1 cellular context compared by ENCODE assay signal in the genomic region with DNA sequence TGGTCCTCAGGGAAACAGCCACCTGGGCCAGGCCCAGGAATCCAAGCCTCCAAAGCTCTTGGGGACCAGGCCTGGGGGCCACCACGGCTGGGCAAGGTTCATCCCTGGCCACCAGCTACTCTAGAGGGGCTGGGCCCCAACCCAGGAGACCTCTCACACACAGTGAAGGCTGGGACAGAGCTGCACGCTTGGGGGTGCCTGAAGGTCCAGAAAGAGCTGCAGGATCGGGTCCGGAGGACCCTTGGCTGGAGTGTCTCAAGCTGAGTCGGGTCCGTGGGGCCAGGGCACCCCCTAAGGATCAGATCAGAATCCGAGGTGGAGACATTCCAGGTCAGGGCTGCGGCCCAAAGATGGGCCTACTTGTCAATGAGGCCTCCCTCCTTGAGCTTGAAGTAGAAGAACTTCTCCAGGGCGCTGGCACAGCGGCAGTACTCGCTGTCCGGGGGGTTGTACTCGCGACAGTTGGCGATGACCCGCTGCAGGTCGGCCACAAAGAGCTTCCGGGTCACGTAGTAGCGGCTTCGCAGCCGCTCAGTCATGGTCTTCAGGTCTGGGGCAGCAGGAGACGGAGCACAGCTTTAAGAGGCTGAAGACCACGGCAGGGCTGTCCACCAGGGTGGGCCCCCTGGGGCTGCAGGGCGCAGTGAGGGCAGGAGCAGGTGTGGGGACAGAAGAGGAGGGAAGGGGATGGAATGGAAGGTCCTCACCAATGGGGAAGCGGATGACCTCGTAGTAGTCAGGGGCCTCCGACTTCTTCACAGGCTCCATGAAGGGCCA.
TF ChIP-seq lines count a peak whose summit lies in the region.

No MANE protein-coding gene starts in this region.

TF ChIP-seq in liver, 16 proteins besides CTCF, POLR2A, EP300 and RAD21:
- TF ChIP-seq ZBTB33 (IDR thresholded peaks at IDR 0.05): no peak
